ENCODE assay signal across 35 cellular contexts in the genomic region with DNA sequence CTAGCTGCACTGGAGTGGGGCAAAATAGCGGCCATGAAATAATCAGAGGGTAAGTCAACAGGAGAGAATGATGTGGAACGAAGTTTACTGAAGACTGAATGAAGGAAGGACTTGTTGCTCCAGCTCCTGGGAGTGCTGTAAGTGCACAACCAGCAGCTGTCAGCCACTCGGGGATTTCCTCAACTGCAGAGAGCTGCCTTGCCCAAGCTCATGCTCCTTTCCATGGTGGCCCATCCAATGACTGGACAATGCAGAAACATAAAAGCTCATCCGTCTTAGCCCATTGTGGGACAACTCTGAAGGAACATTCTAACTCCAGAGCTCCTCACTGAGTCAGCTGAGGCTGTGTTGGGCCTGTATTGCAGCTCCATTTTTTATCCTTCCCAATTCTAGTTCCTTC.
"Had no signal": no experiment of that assay in that cellular context is flagged by ENCODE, and none has a peak within 500 bp of the region (broad histone marks: within the 10 kb centered on the region; RNA-seq: fewer than 3 reads in every experiment).

No MANE protein-coding gene starts in this region.

- H3K9me3 ChIP-seq: adrenal gland, body of pancreas, breast epithelium had no signal

- H3K4me3 ChIP-seq: adrenal gland, body of pancreas, breast epithelium had no signal

- ATAC-seq: activated CD8-positive, alpha-beta T cell treated with anti-CD3 and anti-CD28 coated beads for 36 hours; activated naive CD4-positive, alpha-beta T cell treated with anti-CD3 and anti-CD28 coated beads, Interleukin-2, amount 50 U/mL, for 72 hours; activated T-cell treated with anti-CD3 and anti-CD28 coated beads, Interleukin-2, amount 50 U/mL, for 4 hours; activated T-cell treated with anti-CD3 and anti-CD28 coated beads, Interleukin-2, amount 50 U/mL, for 72 hours; activated T-helper 17 cell treated with anti-CD3 and anti-CD28 coated beads, Interleukin-2, amount 50 U/mL, for 72 hours; body of pancreas had no signal

- H3K36me3 ChIP-seq: adrenal gland, brain microvascular endothelial cell, breast epithelium had no signal

- H3K36me3 Mint-ChIP-seq: activated CD4-positive, alpha-beta memory T cell treated with anti-CD3 and anti-CD28 coated beads for 36 hours; activated naive CD4-positive, alpha-beta T cell treated with anti-CD3 and anti-CD28 coated beads, Interleukin-2, amount 50 U/mL, for 72 hours; activated naive CD8-positive, alpha-beta T cell treated with anti-CD3 and anti-CD28 coated beads for 36 hours had no signal

- H3K4me3 Mint-ChIP-seq: activated B cell treated with CpG ODN at 0.5 μM for 24 hours; activated CD4-positive, alpha-beta memory T cell treated with anti-CD3 and anti-CD28 coated beads for 36 hours; activated CD4-positive, alpha-beta T cell treated with anti-CD3 and anti-CD28 coated beads, Interleukin-2, amount 10 ng/mL, durations not matched to agents 24 days and 14 days; activated CD8-positive, alpha-beta T cell treated with anti-CD3 and anti-CD28 coated beads for 36 hours; activated naive CD4-positive, alpha-beta T cell treated with anti-CD3 and anti-CD28 coated beads for 36 hours; activated naive CD8-positive, alpha-beta T cell treated with anti-CD3 and anti-CD28 coated beads for 36 hours; activated T-cell treated with anti-CD3 and anti-CD28 coated beads, Interleukin-2, amount 50 U/mL, for 4 hours; activated T-cell treated with anti-CD3 and anti-CD28 coated beads, Interleukin-2, amount 50 U/mL, for 72 hours; activated T-helper 1 cell treated with anti-CD3 and anti-CD28 coated beads, Interleukin-12 subunit alpha, Interleukin-12 subunit beta, Interleukin-2, Interleukin-4 antibody, amounts not matched to agents 30 ng/mL and 10 ng/mL and 1 ng/mL, durations not matched to agents 14 hours and 24 hours and 36 hours; activated T-helper 17 cell treated with anti-CD3 and anti-CD28 coated beads, Interleukin-2, amount 50 U/mL, for 72 hours; T-helper 1 cell treated with Interleukin-12 subunit alpha and Interleukin-12 subunit beta and Interleukin-4 antibody, amounts not matched to agents 30 μg/mL and 1 μg/mL, for 36 hours; T-helper 2 cell treated with Interferon-gamma antibody and Interleukin-4, amounts not matched to agents 5 μg/mL and 100 μg/mL, for 36 hours had no signal

- DNase-seq: activated B cell treated with CpG ODN at 0.5 μM for 24 hours; activated CD4-positive, alpha-beta memory T cell treated with anti-CD3 and anti-CD28 coated beads for 36 hours; activated CD4-positive, alpha-beta T cell treated with anti-CD3 and anti-CD28 coated beads for 4 hours; activated CD4-positive, alpha-beta T cell treated with anti-CD3 and anti-CD28 coated beads, Interleukin-2, amount 10 ng/mL, durations not matched to agents 24 days and 14 days; activated CD4-positive, alpha-beta T cell treated with anti-CD3 and anti-CD28 coated beads, Interleukin-2, amount 50 U/mL, for 1 hour; activated CD4-positive, alpha-beta T cell treated with anti-CD3 and anti-CD28 coated beads, Interleukin-2, amount 50 U/mL, for 4 hours; activated CD4-positive, CD25-positive, alpha-beta regulatory T cell treated with anti-CD3 and anti-CD28 coated beads, Interleukin-2, amount 50 U/mL, for 72 hours; activated CD8-positive, alpha-beta memory T cell treated with anti-CD3 and anti-CD28 coated beads, Interleukin-2, amount 50 U/mL, for 4 hours; activated CD8-positive, alpha-beta T cell treated with anti-CD3 and anti-CD28 coated beads for 36 hours; activated effector memory CD4-positive, alpha-beta T cell treated with anti-CD3 and anti-CD28 coated beads, Interleukin-2, amount 50 U/mL, for 16 hours; activated gamma-delta T cell treated with Interleukin-2 at 50 U/mL for 16 hours; activated naive CD4-positive, alpha-beta T cell; activated naive CD4-positive, alpha-beta T cell treated with anti-CD3 and anti-CD28 coated beads for 36 hours; activated naive CD4-positive, alpha-beta T cell treated with anti-CD3 and anti-CD28 coated beads, Interleukin-2, amount 50 U/mL, for 16 hours; activated naive CD8-positive, alpha-beta T cell treated with anti-CD3 and anti-CD28 coated beads for 36 hours; activated T-cell treated with anti-CD3 and anti-CD28 coated beads for 4 hours; activated T-cell treated with anti-CD3 and anti-CD28 coated beads, Interleukin-2, amount 50 U/mL, for 1 hour; activated T-cell treated with anti-CD3 and anti-CD28 coated beads, Interleukin-2, amount 50 U/mL, for 4 hours; activated T-cell treated with anti-CD3 and anti-CD28 coated beads, Interleukin-2, amount 50 U/mL, for 72 hours; adrenal gland; amniotic stem cell; aorta; body of pancreas; brain microvascular endothelial cell; central memory CD4-positive, alpha-beta T cell; T-helper 1 cell; T-helper 2 cell; T-helper 9 cell had no signal

- H3K9me3 Mint-ChIP-seq: activated B cell treated with CpG ODN at 0.5 μM for 24 hours; activated CD4-positive, alpha-beta memory T cell treated with anti-CD3 and anti-CD28 coated beads for 36 hours; activated CD8-positive, alpha-beta T cell treated with anti-CD3 and anti-CD28 coated beads for 36 hours; activated naive CD4-positive, alpha-beta T cell treated with anti-CD3 and anti-CD28 coated beads for 36 hours; activated naive CD4-positive, alpha-beta T cell treated with anti-CD3 and anti-CD28 coated beads, Interleukin-2, amount 50 U/mL, for 72 hours; activated T-cell treated with anti-CD3 and anti-CD28 coated beads, Interleukin-2, amount 50 U/mL, for 4 hours; activated T-helper 1 cell treated with anti-CD3 and anti-CD28 coated beads, Interleukin-12 subunit alpha, Interleukin-12 subunit beta, Interleukin-2, Interleukin-4 antibody, amounts not matched to agents 30 ng/mL and 10 ng/mL and 1 ng/mL, durations not matched to agents 14 hours and 24 hours and 36 hours; activated T-helper 17 cell treated with anti-CD3 and anti-CD28 coated beads, Interleukin-2, amount 50 U/mL, for 72 hours; T-helper 1 cell treated with Interleukin-12 subunit alpha and Interleukin-12 subunit beta and Interleukin-4 antibody, amounts not matched to agents 30 μg/mL and 1 μg/mL, for 36 hours; T-helper 2 cell treated with Interferon-gamma antibody and Interleukin-4, amounts not matched to agents 5 μg/mL and 100 μg/mL, for 36 hours had no signal

- H3K4me1 ChIP-seq: adrenal gland, body of pancreas, breast epithelium had no signal

- H3K27me3 ChIP-seq: adrenal gland, body of pancreas, brain microvascular endothelial cell, breast epithelium had no signal

- H3K27me3 Mint-ChIP-seq: activated B cell treated with CpG ODN at 0.5 μM for 24 hours; activated CD4-positive, alpha-beta memory T cell treated with anti-CD3 and anti-CD28 coated beads for 36 hours; activated CD8-positive, alpha-beta T cell treated with anti-CD3 and anti-CD28 coated beads for 36 hours; activated T-helper 17 cell treated with anti-CD3 and anti-CD28 coated beads, Interleukin-2, amount 50 U/mL, for 72 hours had no signal

- H3K4me1 Mint-ChIP-seq: activated B cell treated with CpG ODN at 0.5 μM for 24 hours; activated CD4-positive, alpha-beta T cell treated with anti-CD3 and anti-CD28 coated beads, Interleukin-2, amount 10 ng/mL, durations not matched to agents 24 days and 14 days; activated naive CD8-positive, alpha-beta T cell treated with anti-CD3 and anti-CD28 coated beads for 36 hours had no signal

- H3K27ac ChIP-seq: adrenal gland, body of pancreas, brain microvascular endothelial cell, breast epithelium, VCaP had no signal

- H3K27ac Mint-ChIP-seq: activated B cell treated with CpG ODN at 0.5 μM for 24 hours; activated CD4-positive, alpha-beta memory T cell treated with anti-CD3 and anti-CD28 coated beads for 36 hours; activated CD4-positive, alpha-beta T cell treated with anti-CD3 and anti-CD28 coated beads, Interleukin-2, amount 10 ng/mL, durations not matched to agents 24 days and 14 days; activated CD8-positive, alpha-beta T cell treated with anti-CD3 and anti-CD28 coated beads for 36 hours; activated naive CD4-positive, alpha-beta T cell treated with anti-CD3 and anti-CD28 coated beads for 36 hours; activated naive CD4-positive, alpha-beta T cell treated with anti-CD3 and anti-CD28 coated beads, Interleukin-2, amount 50 U/mL, for 72 hours; activated naive CD8-positive, alpha-beta T cell treated with anti-CD3 and anti-CD28 coated beads for 36 hours; activated T-cell treated with anti-CD3 and anti-CD28 coated beads, Interleukin-2, amount 50 U/mL, for 72 hours; activated T-helper 1 cell treated with anti-CD3 and anti-CD28 coated beads, Interleukin-12 subunit alpha, Interleukin-12 subunit beta, Interleukin-2, Interleukin-4 antibody, amounts not matched to agents 30 ng/mL and 10 ng/mL and 1 ng/mL, durations not matched to agents 14 hours and 24 hours and 36 hours; activated T-helper 17 cell treated with anti-CD3 and anti-CD28 coated beads, Interleukin-2, amount 50 U/mL, for 72 hours; T-helper 1 cell treated with Interleukin-12 subunit alpha and Interleukin-12 subunit beta and Interleukin-4 antibody, amounts not matched to agents 30 μg/mL and 1 μg/mL, for 36 hours; T-helper 2 cell treated with Interferon-gamma antibody and Interleukin-4, amounts not matched to agents 5 μg/mL and 100 μg/mL, for 36 hours had no signal
